In genomic region chr1:179002552-179003345, GRCh38 we compare ENCODE assay signal across 8 cellular contexts. TPM values are rescaled to one million over a fixed set of nuclear protein-coding genes. Genes with fewer than 3 reads are reported as not detected.
DNase-seq lines count a peak whose midpoint lies in the region; ATAC-seq and TF ChIP-seq lines count a peak whose summit lies in the region.

No MANE protein-coding gene starts in this region.

- H3K27me3 Mint-ChIP-seq in activated T-helper 17 cell treated with anti-CD3 and anti-CD28 coated beads, Interleukin-2, amount 50 U/mL, for 72 hours, result no peaks in the 10 kb centered on the region

- H3K9ac ChIP-seq in HUES6 (ENCODE audit: low read length), result peak overlapping the region; percentile 1

- TF ChIP-seq CTCF in GM20000 (IDR thresholded peaks at IDR 0.05; ENCODE audit: extremely low read depth, missing control alignments), result peak; percentile 83
- TF ChIP-seq CTCF in osteoblast (IDR thresholded peaks at IDR 0.05; ENCODE audit: extremely low read depth, low read depth, low read length), result peak; percentile 95
- peak; percentile 87 to 98 (median 90) for TF ChIP-seq CTCF in testis (IDR thresholded peaks at IDR 0.05)

- no peaks in the 10 kb centered on the region for H3K9me3 Mint-ChIP-seq in activated T-helper 17 cell treated with anti-CD3 and anti-CD28 coated beads, Interleukin-2, amount 50 U/mL, for 72 hours

- DNase-seq in CMK (ENCODE audit: low read depth), result peak; percentile 48
- peak; percentile 61 for DNase-seq in GM20000 (ENCODE audit: low spot score)
- peak; percentile 61 for DNase-seq in RPMI7951 (ENCODE audit: low read depth)
- peak; percentile 66 for DNase-seq in germinal center (ENCODE audit: low spot score)
- DNase-seq in osteoblast (ENCODE audit: insufficient read length, low spot score, missing footprints), result peak; percentile 42
- peak; percentile 90 for DNase-seq in testis

- no peaks in the 10 kb centered on the region for H3K79me2 ChIP-seq in osteoblast (ENCODE audit: insufficient read depth, low read length)

- no peaks in the 10 kb centered on the region for H3K9me3 ChIP-seq in HUES6 (ENCODE audit: control insufficient read depth, insufficient read depth, low read depth, low read length)
- H3K9me3 ChIP-seq in osteoblast (ENCODE audit: low read depth, low read length), result no peaks in the 10 kb centered on the region
- H3K9me3 ChIP-seq in testis, result no peaks in the 10 kb centered on the region

- peak overlapping the region; percentile 39 for H3K4me3 ChIP-seq in HUES6 (ENCODE audit: low read depth, low read length)
- H3K4me3 ChIP-seq in osteoblast (ENCODE audit: insufficient read depth, low read length), result peak overlapping the region; percentile 45
- peak overlapping the region in 1 of 2 donors; percentile 9 for H3K4me3 ChIP-seq in testis

- H4K20me1 ChIP-seq in osteoblast (ENCODE audit: insufficient read depth, low read length), result no peaks in the 10 kb centered on the region

- H3K27me3 ChIP-seq in HUES6 (ENCODE audit: control insufficient read depth, insufficient read depth, low read length) (no peaks in the 10 kb centered on the region), osteoblast (ENCODE audit: insufficient read depth, low read length) (no peaks in the 10 kb centered on the region), testis (no peaks in the 10 kb centered on the region)

- peaks cover 4% of the 10 kb centered on the region for H3K4me1 Mint-ChIP-seq in activated T-helper 17 cell treated with anti-CD3 and anti-CD28 coated beads, Interleukin-2, amount 50 U/mL, for 72 hours

- peak overlapping the region; percentile 98 for H2AFZ ChIP-seq in osteoblast (ENCODE audit: low read length)

- H3K36me3 Mint-ChIP-seq in activated T-helper 17 cell treated with anti-CD3 and anti-CD28 coated beads, Interleukin-2, amount 50 U/mL, for 72 hours (ENCODE audit: low read depth), result no peaks in the 10 kb centered on the region

- intact Hi-C loops in testis (cut with DNase I; ENCODE audit: low total_unique reads), result loop anchor here (10.0 kb wide), 2 partner anchors 238 to 468 kb away; no protein-coding TSS in a partner anchor

- peak; percentile 59 for ATAC-seq in activated T-helper 17 cell treated with anti-CD3 and anti-CD28 coated beads, Interleukin-2, amount 50 U/mL, for 72 hours (replicated peaks)

- H3K4me1 ChIP-seq in HUES6 (ENCODE audit: control insufficient read depth, insufficient read depth, low read length) (peaks cover 8% of the 10 kb centered on the region), osteoblast (ENCODE audit: insufficient read depth, low read length) (peaks cover 14% of the 10 kb centered on the region), testis (peaks cover 10% of the 10 kb centered on the region)

- peak overlapping the region; percentile 4 for H3K27ac Mint-ChIP-seq in activated T-helper 17 cell treated with anti-CD3 and anti-CD28 coated beads, Interleukin-2, amount 50 U/mL, for 72 hours

- H3K36me3 ChIP-seq in HUES6 (ENCODE audit: control insufficient read depth, insufficient read depth, low read length) (no peaks in the 10 kb centered on the region), osteoblast (ENCODE audit: insufficient read depth, low read length) (no peaks in the 10 kb centered on the region), testis (ENCODE audit: low read depth, missing control alignments) (no peaks in the 10 kb centered on the region)

- no peak overlapping the region for H3K4me3 Mint-ChIP-seq in activated T-helper 17 cell treated with anti-CD3 and anti-CD28 coated beads, Interleukin-2, amount 50 U/mL, for 72 hours

- 19 to 26% methylated on average over 19 to 20 of the region's 20 CpGs for WGBS in testis, 2 donors

- H3K27ac ChIP-seq in HUES6 (ENCODE audit: low read depth, low read length), result no peak overlapping the region
- H3K27ac ChIP-seq in osteoblast (ENCODE audit: low read depth, low read length), result no peak overlapping the region
- peak overlapping the region in 1 of 2 donors; percentile 39 for H3K27ac ChIP-seq in testis

- TF ChIP-seq POLR2A in testis (IDR thresholded peaks at IDR 0.05), result no peak

- peak overlapping the region; percentile 83 for H3K4me2 ChIP-seq in osteoblast (ENCODE audit: insufficient read depth, low read length)

RNA-seq across cellular contexts. Expression of gene FAM20B, which starts 22.9 kb away (rescaled TPM):
- total RNA-seq in RPMI7951 (2014; rRNA removed; shearing (Covaris generic)), result 20.1 and 24.2 TPM in 2 replicates
- total RNA-seq in activated T-helper 17 cell treated with anti-CD3 and anti-CD28 coated beads, Interleukin-2, amount 50 U/mL, for 72 hours, result 10 to 100 TPM; 26.7 to 30.9 TPM
- total RNA-seq in osteoblast, result 43.1 and 43.9 TPM in 2 replicates
- 10 to 100 TPM; 16.8 to 20.1 TPM for total RNA-seq in testis
- 22.3 TPM for polyA plus RNA-seq in testis (ENCODE audit: insufficient read depth, low read depth, low replicate concordance)
